18 cellular contexts compared by ENCODE assay signal in genomic region chr13:83214452-83214851, GRCh38.
DNase-seq lines count a peak whose midpoint lies in the region; ATAC-seq and TF ChIP-seq lines count a peak whose summit lies in the region.
"Had no signal": no experiment of that assay in that cellular context is flagged by ENCODE, and none has a peak within 500 bp of the region (broad histone marks: within the 10 kb centered on the region; RNA-seq: fewer than 3 reads in every experiment).

No MANE protein-coding gene starts in this region.

- no peaks in the 10 kb centered on the region for H3K27me3 ChIP-seq in brain microvascular endothelial cell (replicated peaks)

- DNase-seq in EL (peak; percentile 27), HCEC 1CT (peak; percentile 19), brain microvascular endothelial cell (peak; percentile 4), osteocyte (ENCODE audit: extremely low spot score, unreplicated experiment) (no peak), DMS153 treated with DMSO at 0.1 percent for 48 hours (lab: John Stamatoyannopoulos, UW; ENCODE audit: unreplicated experiment) (no peak)
- DNase-seq: C1 segment of cervical spinal cord; Calu3; CD4-positive, alpha-beta T cell; DMS 273 treated with DMSO at 0.1 percent for 48 hours; DMS79; GF-D8; GM23248; H9 had no signal

- peak overlapping the region; percentile 4 for H3K27ac ChIP-seq in brain microvascular endothelial cell
- H3K27ac ChIP-seq: KMS-11 had no signal

- peaks cover 51% of the 10 kb centered on the region for H3K4me1 Mint-ChIP-seq in osteocyte (ENCODE audit: unreplicated experiment)
- H3K4me1 Mint-ChIP-seq: B cell, IgD-negative memory B cell had no signal

- no peaks in the 10 kb centered on the region for H3K27me3 Mint-ChIP-seq in osteocyte (ENCODE audit: unreplicated experiment)
- H3K27me3 Mint-ChIP-seq: B cell; CD4-positive, alpha-beta T cell; IgD-negative memory B cell had no signal

- H3K36me3 ChIP-seq in brain microvascular endothelial cell (replicated peaks): no peaks in the 10 kb centered on the region

- no peak for ATAC-seq in HG03442 (IDR thresholded peaks at IDR 0.05; ENCODE audit: unreplicated experiment)
- no peak for ATAC-seq in HG02970 (IDR thresholded peaks at IDR 0.05; ENCODE audit: low FRiP score, unreplicated experiment)

- H3K9me3 Mint-ChIP-seq in osteocyte (ENCODE audit: unreplicated experiment): peaks cover 31% of the 10 kb centered on the region

- TF ChIP-seq CTCF in brain microvascular endothelial cell (IDR thresholded peaks at IDR 0.05; ENCODE audit: low read depth, low read length, missing control alignments): no peak
- no peak for TF ChIP-seq CTCF in osteocyte (IDR thresholded peaks at IDR 0.05)

- H3K27ac Mint-ChIP-seq in osteocyte (ENCODE audit: unreplicated experiment): peak overlapping the region; percentile 73
- H3K27ac Mint-ChIP-seq: B cell; CD4-positive, alpha-beta T cell; H9; IgD-negative memory B cell had no signal

- in situ Hi-C loops in brain microvascular endothelial cell (cut with HindIII; ENCODE audit: low pct_ligation_motif_present, low sequenced_read_pairs): no loop called here

- no peak overlapping the region for H3K4me3 ChIP-seq in brain microvascular endothelial cell (ENCODE audit: low read depth, low read length)
- H3K4me3 ChIP-seq: GM23248 had no signal

- H3K4me3 Mint-ChIP-seq in osteocyte (ENCODE audit: unreplicated experiment): no peak overlapping the region
- H3K4me3 Mint-ChIP-seq: B cell; CD4-positive, alpha-beta T cell; H9; IgD-negative memory B cell had no signal

- peaks cover 13% of the 10 kb centered on the region for H3K36me3 Mint-ChIP-seq in osteocyte (ENCODE audit: unreplicated experiment)
- H3K36me3 Mint-ChIP-seq: IgD-negative memory B cell had no signal

Comparison
In these comparisons a context has a peak if more than half of its experiments do, and no peak if none do; other contexts are left out.
1. DNase-seq: peak in EL (single experiment), HCEC 1CT (single experiment) and brain microvascular endothelial cell (single experiment); none in osteocyte (single experiment) and DMS153 treated with DMSO at 0.1 percent for 48 hours (single experiment).